ENCODE assay signal across 8 cellular contexts in genomic region chr4:182143086-182143821, GRCh38.
A peak's percentile ranks its signal among the peaks of the same experiment; 100 is the strongest.
DNase-seq lines count a peak whose midpoint lies in the region; ATAC-seq and TF ChIP-seq lines count a peak whose summit lies in the region.

No MANE protein-coding gene starts in this region.

- DNase-seq in CD14-positive monocyte (ENCODE audit: low spot score) (no peak), MM.1S (no peak), epithelial cell of prostate (ENCODE audit: low read depth, low spot score) (no peak), neural crest cell (ENCODE audit: low read depth, low spot score) (peak; percentile 18), NCI-H1048 (lab: John Stamatoyannopoulos, UW) (no peak), NCI-H1930 (lab: John Stamatoyannopoulos, UW) (no peak)

- TF ChIP-seq CTCF in CD14-positive monocyte (IDR thresholded peaks at IDR 0.05) (no peak), MM.1S (IDR thresholded peaks at IDR 0.05; ENCODE audit: low read length) (no peak), neural crest cell (conservative IDR thresholded peaks at IDR 0.05) (peak; percentile 14)

- no peaks in the 10 kb centered on the region for H3K79me2 ChIP-seq in MM.1S (ENCODE audit: low read length)

- intact Hi-C loops in CD14-positive monocyte (cut with micrococcal nuclease), result no loop called here

- peak overlapping the region; percentile 71 for H2AFZ ChIP-seq in MM.1S (ENCODE audit: low read length)

- H3K36me3 Mint-ChIP-seq in CD14-positive monocyte (peaks cover 0 to 6% of the 10 kb centered on the region in 2 donors), neural crest cell (ENCODE audit: low read depth) (no peaks in the 10 kb centered on the region)

- peak overlapping the region; percentile 2 to 86 for H3K4me3 Mint-ChIP-seq in CD14-positive monocyte
- peak overlapping the region; percentile 95 for H3K4me3 Mint-ChIP-seq in neural crest cell

- no peaks in the 10 kb centered on the region for H3K9me2 ChIP-seq in MM.1S (replicated peaks; ENCODE audit: insufficient read depth, low read length)

- H3K36me3 ChIP-seq in MM.1S (replicated peaks; ENCODE audit: insufficient read depth, low read length), result no peaks in the 10 kb centered on the region

- H3K27ac Mint-ChIP-seq in CD14-positive monocyte (no peak overlapping the region), neural crest cell (ENCODE audit: unreplicated experiment) (peak overlapping the region; percentile 15)

- H4K20me1 ChIP-seq in MM.1S (ENCODE audit: insufficient read depth, low read length), result no peaks in the 10 kb centered on the region

- H3K9ac ChIP-seq in MM.1S (ENCODE audit: low read length), result peak overlapping the region; percentile 80; the same call in 1 of the 2 replicates

- 0 out of 2 replicates have a peak, but pooled peaks cover 3% of the 10 kb centered on the region for H3F3A ChIP-seq in MM.1S (ENCODE audit: insufficient read depth, low read length)

- H3K4me3 ChIP-seq in MM.1S (ENCODE audit: low read length), result peak overlapping the region; percentile 85

- H3K27ac ChIP-seq in MM.1S (ENCODE audit: low read length) (no peak overlapping the region), epithelial cell of prostate (peak overlapping the region; percentile 35)

- peak overlapping the region; percentile 74 for H3K4me2 ChIP-seq in MM.1S (ENCODE audit: low read depth, low read length)

- H3K9me3 Mint-ChIP-seq in CD14-positive monocyte, result peaks cover 0 to 26% (median 14%) of the 10 kb centered on the region in 7 donors
- H3K9me3 Mint-ChIP-seq in neural crest cell, result no peaks in the 10 kb centered on the region

- H3K9me3 ChIP-seq in MM.1S (replicated peaks; ENCODE audit: insufficient read depth, low read length), result no peaks in the 10 kb centered on the region

- peaks cover 9% of the 10 kb centered on the region for H3K4me1 Mint-ChIP-seq in CD14-positive monocyte
- peaks cover 46% of the 10 kb centered on the region for H3K4me1 Mint-ChIP-seq in neural crest cell

- H3K27me3 Mint-ChIP-seq in CD14-positive monocyte (ENCODE audit: low read depth in 3 of 3), result peaks cover 67 to 82% (median 79%) of the 10 kb centered on the region in 3 donors
- peaks cover 65% of the 10 kb centered on the region for H3K27me3 Mint-ChIP-seq in neural crest cell (ENCODE audit: low read depth)

- H3K4me1 ChIP-seq in MM.1S (ENCODE audit: low read length), result peaks cover 10% of the 10 kb centered on the region; the same call in 1 of the 2 replicates

- ATAC-seq in GM21360 (IDR thresholded peaks at IDR 0.05; ENCODE audit: unreplicated experiment) (no peak), GM21528 (IDR thresholded peaks at IDR 0.05; ENCODE audit: low FRiP score, unreplicated experiment) (no peak)

- H3K27me3 ChIP-seq in MM.1S (replicated peaks; ENCODE audit: insufficient read depth, low read length), result no peaks in the 10 kb centered on the region
